ENCODE assay signal across 19 cellular contexts in the genomic region with DNA sequence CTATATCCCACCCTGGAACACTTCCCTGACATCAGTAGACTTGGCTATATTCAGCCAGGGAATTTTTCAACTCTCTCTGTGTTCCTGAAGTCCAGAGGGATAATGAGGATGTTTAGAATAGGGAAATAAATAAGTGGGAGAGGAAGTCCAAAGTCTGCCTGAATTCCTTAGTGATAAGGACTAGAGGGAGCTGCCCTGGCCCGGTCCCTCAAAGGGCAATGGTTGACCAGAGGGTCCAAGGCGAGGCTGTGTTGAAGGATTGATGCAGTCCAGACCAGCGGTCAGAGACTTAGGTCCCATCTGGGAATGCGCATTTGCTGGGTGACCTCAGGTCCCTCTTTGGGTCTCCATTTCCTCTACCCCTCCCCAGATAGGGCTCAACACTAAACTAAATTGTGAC. TPM values are rescaled to one million over a fixed set of nuclear protein-coding genes. Genes with fewer than 3 reads are reported as not detected.
A peak's percentile ranks its signal among the peaks of the same experiment; 100 is the strongest.
DNase-seq lines count a peak whose midpoint lies in the region; ATAC-seq and TF ChIP-seq lines count a peak whose summit lies in the region.
"Had no signal": no experiment of that assay in that cellular context is flagged by ENCODE, and none has a peak within 500 bp of the region (broad histone marks: within the 10 kb centered on the region; RNA-seq: fewer than 3 reads in every experiment).

No MANE protein-coding gene starts in this region.

- H3K9me3 ChIP-seq in left lung (no peaks in the 10 kb centered on the region), body of pancreas (no peaks in the 10 kb centered on the region)

- H3K27me3 Mint-ChIP-seq in T-helper 1 cell treated with Interleukin-12 subunit alpha and Interleukin-12 subunit beta and Interleukin-4 antibody, amounts not matched to agents 30 μg/mL and 1 μg/mL, for 36 hours (ENCODE audit: low read depth) = peaks cover 7% of the 10 kb centered on the region

- peak overlapping the region; percentile 28 for H3K27ac Mint-ChIP-seq in T-helper 1 cell treated with Interleukin-12 subunit alpha and Interleukin-12 subunit beta and Interleukin-4 antibody, amounts not matched to agents 30 μg/mL and 1 μg/mL, for 36 hours
- H3K27ac Mint-ChIP-seq: GM23338 had no signal

- TF ChIP-seq CTCF in left lung (IDR thresholded peaks at IDR 0.05) = no peak
- TF ChIP-seq CTCF in body of pancreas (IDR thresholded peaks at IDR 0.05) = no peak

- no peak for ATAC-seq in left lung
- ATAC-seq in GM21717 (IDR thresholded peaks at IDR 0.05; ENCODE audit: unreplicated experiment) = no peak
- no peak for ATAC-seq in body of pancreas
- ATAC-seq: GM23338, PC-3 had no signal

- H3K4me3 ChIP-seq in left lung (no peak overlapping the region), body of pancreas (no peak overlapping the region)
- H3K4me3 ChIP-seq: GM23338 had no signal

- no peak overlapping the region for H3K4me3 Mint-ChIP-seq in T-helper 1 cell treated with Interleukin-12 subunit alpha and Interleukin-12 subunit beta and Interleukin-4 antibody, amounts not matched to agents 30 μg/mL and 1 μg/mL, for 36 hours
- H3K4me3 Mint-ChIP-seq: GM23338 had no signal

- no peaks in the 10 kb centered on the region for H3K27me3 ChIP-seq in left lung
- no peaks in the 10 kb centered on the region for H3K27me3 ChIP-seq in body of pancreas

- no peak for DNase-seq in T-helper 1 cell
- DNase-seq in LoVo (ENCODE audit: low spot score) = peak; percentile 40
- no peak for DNase-seq in left lung
- DNase-seq in posterior vena cava (ENCODE audit: low spot score) = peak; percentile 15
- DNase-seq in activated T-cell treated with anti-CD3 and anti-CD28 coated beads, Interleukin-2, amount 50 U/mL, for 48 hours = no peak
- no peak for DNase-seq in body of pancreas
- DNase-seq: DMS 273 treated with DMSO at 0.1 percent for 48 hours, KBM-7, NCI-H1092, NCI-H1694, NCI-H2107, NCI-H226, NCI-H526 treated with DMSO at 0.1 percent for 48 hours, PC-3 had no signal

- H3K36me3 Mint-ChIP-seq in T-helper 1 cell treated with Interleukin-12 subunit alpha and Interleukin-12 subunit beta and Interleukin-4 antibody, amounts not matched to agents 30 μg/mL and 1 μg/mL, for 36 hours (ENCODE audit: low read depth) = peaks cover 2% of the 10 kb centered on the region

- intact Hi-C loops in left lung (cut with DNase I) = no loop called here
- intact Hi-C loops in posterior vena cava (cut with DNase I) = no loop called here
- intact Hi-C loops in body of pancreas (cut with DNase I) = no loop called here

- WGBS in body of pancreas, 2 donors = 73 to 78% methylated on average over 4 of the region's 4 CpGs

- H3K9me3 Mint-ChIP-seq in T-helper 1 cell treated with Interleukin-12 subunit alpha and Interleukin-12 subunit beta and Interleukin-4 antibody, amounts not matched to agents 30 μg/mL and 1 μg/mL, for 36 hours = no peaks in the 10 kb centered on the region
- H3K9me3 Mint-ChIP-seq: GM23338 had no signal

- peaks cover 20% of the 10 kb centered on the region for H3K4me1 Mint-ChIP-seq in T-helper 1 cell treated with Interleukin-12 subunit alpha and Interleukin-12 subunit beta and Interleukin-4 antibody, amounts not matched to agents 30 μg/mL and 1 μg/mL, for 36 hours (ENCODE audit: low read depth)

- H3K27ac ChIP-seq in left lung (peak overlapping the region; percentile 19 to 39), body of pancreas (no peak overlapping the region)
- H3K27ac ChIP-seq: 22Rv1, HL-60 had no signal

- no peak for TF ChIP-seq POLR2A in body of pancreas (IDR thresholded peaks at IDR 0.05)

- H3K36me3 ChIP-seq in left lung (peaks cover 0 to 20% of the 10 kb centered on the region in 2 donors), body of pancreas (replicated peaks in 1 of 2; ENCODE audit: insufficient read depth in 1 of 2, low read depth in 2 of 2) (no peaks in the 10 kb centered on the region)

- H3K4me1 ChIP-seq in left lung (peaks cover 7 to 51% of the 10 kb centered on the region in 2 donors), body of pancreas (peaks cover 12% of the 10 kb centered on the region)

RNA-seq across cellular contexts. Expression of a gene that starts 7.9 kb away (rescaled TPM):
- 10 to 100 TPM; 60.7 to 82.5 TPM for total RNA-seq in left lung
- total RNA-seq in posterior vena cava = 1 to 10 TPM; 1.3 to 2.2 TPM
- total RNA-seq in body of pancreas = 10 to 100 TPM in 1 of 2 donors, under 1 TPM in 1; 0.99 to 10.6 TPM

Comparison
In these comparisons a context has a peak if more than half of its experiments do, and no peak if none do; other contexts are left out.
1. DNase-seq: peak in LoVo (single experiment) and posterior vena cava (single experiment); none in T-helper 1 cell (0 of 5), left lung (0 of 2), activated T-cell treated with anti-CD3 and anti-CD28 coated beads, Interleukin-2, amount 50 U/mL, for 48 hours (0 of 2) and body of pancreas (0 of 4).
2. H3K27ac ChIP-seq: peak in left lung (2 of 2); none in body of pancreas (0 of 4).
3. RNA of a gene that starts 7.9 kb away (total RNA-seq): 60.7 to 82.5 TPM in left lung; 0.99 to 10.6 TPM in body of pancreas and 1.3 to 2.2 TPM in posterior vena cava; every median in the first group is over 4 times any median in the second.